ENCODE assay signal across 23 cellular contexts in genomic region chr5:147963948-147964693, GRCh38. TPM values are rescaled to one million over a fixed set of nuclear protein-coding genes. Genes with fewer than 3 reads are reported as not detected.
DNase-seq lines count a peak whose midpoint lies in the region; ATAC-seq, FAIRE-seq and TF ChIP-seq lines count a peak whose summit lies in the region.
"Had no signal": no experiment of that assay in that cellular context is flagged by ENCODE, and none has a peak within 500 bp of the region (broad histone marks: within the 10 kb centered on the region; RNA-seq: fewer than 3 reads in every experiment).

No MANE protein-coding gene starts in this region.

- peak overlapping the region; percentile 30 for H3K4me2 ChIP-seq in OCI-LY3 (ENCODE audit: low read length)
- peak overlapping the region; percentile 49 for H3K4me2 ChIP-seq in endothelial cell of umbilical vein (ENCODE audit: insufficient read depth, low read length)

- TF ChIP-seq POLR2A in endothelial cell of umbilical vein (IDR thresholded peaks at IDR 0.05; ENCODE audit: low read depth, low read length): no peak
- TF ChIP-seq POLR2A in gastrocnemius medialis (IDR thresholded peaks at IDR 0.05): no peak

- no peak overlapping the region for H3K27ac ChIP-seq in OCI-LY3 (ENCODE audit: low read length)
- H3K27ac ChIP-seq in endothelial cell of umbilical vein (ENCODE audit: insufficient read depth, low read depth, low read length): peak overlapping the region; percentile 6
- H3K27ac ChIP-seq in left lung: peak overlapping the region in 1 of 2 donors; percentile 51
- peak overlapping the region; percentile 34 to 72 (median 56) for H3K27ac ChIP-seq in gastrocnemius medialis
- H3K27ac ChIP-seq: RWPE1 had no signal

- no peaks in the 10 kb centered on the region for H3K27me3 Mint-ChIP-seq in stimulated activated memory B cell treated with anti-CD40 and anti-IgM and Interleukin-4, amounts not matched to agents 10 μg/mL and 1 μg/mL and 100 μg/mL, for 72 hours

- H3K9ac ChIP-seq in OCI-LY3 (ENCODE audit: low read length): peak overlapping the region; percentile 13; the same call in 1 of the 2 replicates
- no peak overlapping the region for H3K9ac ChIP-seq in endothelial cell of umbilical vein (replicated peaks; ENCODE audit: extremely low read depth, insufficient read depth, low read length)

- H3K9me1 ChIP-seq in endothelial cell of umbilical vein (replicated peaks; ENCODE audit: control insufficient read depth, extremely low read depth, insufficient read depth, low read length): no peaks in the 10 kb centered on the region

- H3K4me3 Mint-ChIP-seq in stimulated activated memory B cell treated with anti-CD40 and anti-IgM and Interleukin-4, amounts not matched to agents 10 μg/mL and 1 μg/mL and 100 μg/mL, for 72 hours: no peak overlapping the region
- H3K4me3 Mint-ChIP-seq: HFFc6; stimulated activated naive CD8-positive, alpha-beta T cell treated with anti-CD3 and anti-CD28 coated beads, Interleukin-15, Interleukin-2, amounts not matched to agents 100 ng/mL and 50 ng/mL, for 24 hours had no signal

- H3K9me3 ChIP-seq in OCI-LY3 (ENCODE audit: insufficient read depth, low read length) (no peaks in the 10 kb centered on the region), endothelial cell of umbilical vein (replicated peaks; ENCODE audit: control insufficient read depth, insufficient read depth, low read length) (no peaks in the 10 kb centered on the region), left lung (no peaks in the 10 kb centered on the region), gastrocnemius medialis (no peaks in the 10 kb centered on the region)

- ATAC-seq in left lung (peak; percentile 39), gastrocnemius medialis (peak in 1 of 2 donors; percentile 56), HG02678 (IDR thresholded peaks at IDR 0.05; ENCODE audit: unreplicated experiment) (no peak), HG02588 (IDR thresholded peaks at IDR 0.05; ENCODE audit: unreplicated experiment) (no peak)
- no peak for ATAC-seq in stimulated activated memory B cell treated with anti-CD40 and anti-IgM and Interleukin-4, amounts not matched to agents 10 μg/mL and 1 μg/mL and 100 μg/mL, for 72 hours
- ATAC-seq: activated CD4-positive, CD25-positive, alpha-beta regulatory T cell treated with anti-CD3 and anti-CD28 coated beads, Interleukin-2, amount 50 U/mL, for 24 hours had no signal

- H3K36me3 ChIP-seq in OCI-LY3 (replicated peaks; ENCODE audit: low read depth, low read length) (no peaks in the 10 kb centered on the region), endothelial cell of umbilical vein (ENCODE audit: control insufficient read depth in 2 of 2, extremely low read depth in 1 of 2, insufficient read depth in 2 of 2, low read length in 2 of 2) (no peaks in the 10 kb centered on the region), left lung (no peaks in the 10 kb centered on the region), gastrocnemius medialis (no peaks in the 10 kb centered on the region)

- no peak overlapping the region for H3K27ac Mint-ChIP-seq in stimulated activated memory B cell treated with anti-CD40 and anti-IgM and Interleukin-4, amounts not matched to agents 10 μg/mL and 1 μg/mL and 100 μg/mL, for 72 hours
- H3K27ac Mint-ChIP-seq: HFFc6; stimulated activated naive CD8-positive, alpha-beta T cell treated with anti-CD3 and anti-CD28 coated beads, Interleukin-15, Interleukin-2, amounts not matched to agents 100 ng/mL and 50 ng/mL, for 24 hours had no signal

- no peak for FAIRE-seq in endothelial cell of umbilical vein (lab: Jason Lieb, UNC)
- FAIRE-seq: astrocyte had no signal

- no peaks in the 10 kb centered on the region for H4K20me1 ChIP-seq in OCI-LY3 (ENCODE audit: insufficient read depth, low read length)
- H4K20me1 ChIP-seq in endothelial cell of umbilical vein (replicated peaks; ENCODE audit: control insufficient read depth, extremely low read depth, insufficient read depth, low read length): no peaks in the 10 kb centered on the region

- in situ Hi-C loops in gastrocnemius medialis (cut with MboI; ENCODE audit: low sequenced_read_pairs in 4 of 4): no loop called here

- H3K4me3 ChIP-seq in OCI-LY3 (ENCODE audit: low read length) (no peak overlapping the region), endothelial cell of umbilical vein (replicated peaks in 1 of 3; ENCODE audit: insufficient read depth in 1 of 3, low read depth in 1 of 3, low read length in 3 of 3) (no peak overlapping the region), left lung (no peak overlapping the region), gastrocnemius medialis (no peak overlapping the region)

- peak; percentile 82 for DNase-seq in endothelial cell of umbilical vein (ENCODE audit: low read depth, low spot score)
- DNase-seq in left lung: no peak
- peak in 1 of 2 donors; percentile 11 for DNase-seq in gastrocnemius medialis
- no peak for DNase-seq in RPMI8226
- DNase-seq: activated gamma-delta T cell, dorsolateral prefrontal cortex, GF-D8, HFFc6, midbrain, NCI-H1105 treated with DMSO at 0.1 percent for 48 hours, NCI-H2171 treated with DMSO at 0.1 percent for 48 hours, NCI-H774 had no signal

- POLR2A ChIA-PET in endothelial cell of umbilical vein (lab: Charles Lee): no interaction called here

- TF ChIP-seq CTCF in OCI-LY3 (IDR thresholded peaks at IDR 0.05; ENCODE audit: low read depth, low read length) (no peak), endothelial cell of umbilical vein (IDR thresholded peaks at IDR 0.05; ENCODE audit: extremely low read depth in 1 of 2, insufficient read depth in 1 of 2, low read depth in 1 of 2, low read length in 2 of 2) (no peak), left lung (IDR thresholded peaks at IDR 0.05) (no peak), gastrocnemius medialis (IDR thresholded peaks at IDR 0.05 in 4 of 5, conservative IDR thresholded peaks at IDR 0.05 in 1 of 5) (no peak)

- H2AFZ ChIP-seq in OCI-LY3 (ENCODE audit: low read depth, low read length): peak overlapping the region; percentile 34
- peak overlapping the region; percentile 55 for H2AFZ ChIP-seq in endothelial cell of umbilical vein (ENCODE audit: low read depth, low read length)

- H3K9me3 Mint-ChIP-seq in stimulated activated memory B cell treated with anti-CD40 and anti-IgM and Interleukin-4, amounts not matched to agents 10 μg/mL and 1 μg/mL and 100 μg/mL, for 72 hours: peaks cover 3% of the 10 kb centered on the region
- H3K9me3 Mint-ChIP-seq: stimulated activated naive CD8-positive, alpha-beta T cell treated with anti-CD3 and anti-CD28 coated beads, Interleukin-15, Interleukin-2, amounts not matched to agents 100 ng/mL and 50 ng/mL, for 24 hours had no signal

- no peaks in the 10 kb centered on the region for H3K36me3 Mint-ChIP-seq in stimulated activated memory B cell treated with anti-CD40 and anti-IgM and Interleukin-4, amounts not matched to agents 10 μg/mL and 1 μg/mL and 100 μg/mL, for 72 hours

- CTCF ChIA-PET in endothelial cell of umbilical vein (lab: Charles Lee): interaction anchor here (0.6 to 2.0 kb wide), 4 partner anchors 143 to 1001 kb away, joined by 4 to 9 read pairs (median 6); no protein-coding TSS in a partner anchor

- dilution Hi-C loops in endothelial cell of umbilical vein (cut with MboI; ENCODE audit: extremely low pct_ligation_motif_present, low sequenced_read_pairs): no loop called here

- H3K79me2 ChIP-seq in OCI-LY3 (ENCODE audit: low read length) (no peaks in the 10 kb centered on the region), endothelial cell of umbilical vein (ENCODE audit: control insufficient read depth, insufficient read depth, low read length) (no peaks in the 10 kb centered on the region)

- intact Hi-C loops in endothelial cell of umbilical vein (cut with micrococcal nuclease): no loop called here
- intact Hi-C loops in left lung (cut with DNase I): no loop called here
- intact Hi-C loops in gastrocnemius medialis (cut with DNase I; ENCODE audit: low total_unique reads): no loop called here

- no peaks in the 10 kb centered on the region for H3K4me1 Mint-ChIP-seq in stimulated activated memory B cell treated with anti-CD40 and anti-IgM and Interleukin-4, amounts not matched to agents 10 μg/mL and 1 μg/mL and 100 μg/mL, for 72 hours

- H3K27me3 ChIP-seq in OCI-LY3 (ENCODE audit: low read depth, low read length) (no peaks in the 10 kb centered on the region), endothelial cell of umbilical vein (ENCODE audit: control insufficient read depth in 2 of 2, insufficient read depth in 2 of 2, low read length in 2 of 2) (no peaks in the 10 kb centered on the region), left lung (no peaks in the 10 kb centered on the region), gastrocnemius medialis (no peaks in the 10 kb centered on the region)

- H3K4me1 ChIP-seq in OCI-LY3 (ENCODE audit: low read length): peaks cover 13% of the 10 kb centered on the region
- H3K4me1 ChIP-seq in endothelial cell of umbilical vein (ENCODE audit: control insufficient read depth, extremely low read depth, insufficient read depth, low read length): peaks cover 17% of the 10 kb centered on the region
- H3K4me1 ChIP-seq in left lung: no peaks in the 10 kb centered on the region
- no peaks in the 10 kb centered on the region for H3K4me1 ChIP-seq in gastrocnemius medialis

- BruUV-seq in endothelial cell of umbilical vein (replicated peaks; lab: Mats Ljungman, UMichigan): no TSS peak

TF ChIP-seq in endothelial cell of umbilical vein, 7 proteins besides CTCF, POLR2A, EP300 and RAD21 (continues in another document):
- TF ChIP-seq GATA2 (IDR thresholded peaks at IDR 0.05; ENCODE audit: insufficient read depth, insufficient read length, low read depth, low read length) (peak; percentile 52), EZH2 (IDR thresholded peaks at IDR 0.05; ENCODE audit: borderline replicate concordance, low read depth, low read length, severe bottlenecking) (no peak), FOS (IDR thresholded peaks at IDR 0.05; ENCODE audit: borderline replicate concordance, insufficient read depth, low read length) (no peak), JUN (IDR thresholded peaks at IDR 0.05; ENCODE audit: borderline replicate concordance, insufficient read depth, insufficient read length, low read depth) (peak; percentile 10), MYC (IDR thresholded peaks at IDR 0.05; ENCODE audit: low read depth, low read length) (no peak), POLR2AphosphoS5 (IDR thresholded peaks at IDR 0.05; ENCODE audit: insufficient read depth, low read depth, low read length) (no peak)

RNA-seq across cellular contexts. Expression of gene C5orf46, which starts 57.8 kb away (rescaled TPM):
- total RNA-seq in endothelial cell of umbilical vein (not detected in 2 replicates), left lung (not detected), gastrocnemius medialis (not detected)
- polyA plus RNA-seq in endothelial cell of umbilical vein: 0.66 and 2.3 TPM in 2 replicates
- polyA plus RNA-seq in endothelial cell of umbilical vein (2011; cell fraction: cytosol; rRNA removed): 1.0 and 1.1 TPM in 2 replicates
- polyA plus RNA-seq in endothelial cell of umbilical vein (2011; cell fraction: nucleus; rRNA removed): 0.93 and 1.1 TPM in 2 replicates
- 0.78 and 2.2 TPM in 2 replicates for polyA plus RNA-seq in endothelial cell of umbilical vein (2012)
- polyA minus RNA-seq in endothelial cell of umbilical vein: 0.42 TPM in 1 of 2 replicates, not detected in the other
- polyA minus RNA-seq in endothelial cell of umbilical vein (2011; cell fraction: cytosol; rRNA and poly(A)+ RNA removed): not detected
- polyA minus RNA-seq in endothelial cell of umbilical vein (2011; cell fraction: nucleus; rRNA and poly(A)+ RNA removed): 1.9 TPM in 1 of 2 replicates, not detected in the other
- total RNA-seq: dorsolateral prefrontal cortex; fibroblast of lung; HFFc6; osteoblast; T-helper 1 cell treated with Interleukin-12 subunit alpha and Interleukin-12 subunit beta and Interleukin-4 antibody, amounts not matched to agents 30 ng/mL and 1 ng/mL, for 36 hours had no signal
- polyA plus RNA-seq: fibroblast of lung had no signal
